ENCODE assay signal across 23 cellular contexts in genomic region chr10:17120711-17121110, GRCh38. TPM values are rescaled to one million over a fixed set of nuclear protein-coding genes. Genes with fewer than 3 reads are reported as not detected.
DNase-seq lines count a peak whose midpoint lies in the region; ATAC-seq, FAIRE-seq and TF ChIP-seq lines count a peak whose summit lies in the region.
"Had no signal": no experiment of that assay in that cellular context is flagged by ENCODE, and none has a peak within 500 bp of the region (broad histone marks: within the 10 kb centered on the region; RNA-seq: fewer than 3 reads in every experiment).

No MANE protein-coding gene starts in this region.

- FAIRE-seq in GM12892 (lab: Jason Lieb, UNC), result no peak
- FAIRE-seq: RCC 7860 had no signal

- H3K9me3 ChIP-seq in Panc1 (ENCODE audit: control insufficient read depth, insufficient read depth, low read depth, low read length) (no peaks in the 10 kb centered on the region), testis (no peaks in the 10 kb centered on the region)

- H3K27me3 ChIP-seq in Panc1 (ENCODE audit: control insufficient read depth, insufficient read depth, low read length), result no peaks in the 10 kb centered on the region
- no peaks in the 10 kb centered on the region for H3K27me3 ChIP-seq in testis

- POLR2A ChIA-PET in Panc1 (lab: Charles Lee), result no interaction called here

- 37 to 44% methylated on average over 3 of the region's 3 CpGs for WGBS in testis, 2 donors

- no peak for ATAC-seq in Panc1

- no peak overlapping the region for H3K4me3 Mint-ChIP-seq in mesothelial cell of epicardium
- H3K4me3 Mint-ChIP-seq: CD4-positive, alpha-beta T cell; H9; HFFc6 had no signal

- no peaks in the 10 kb centered on the region for H3K27me3 Mint-ChIP-seq in mesothelial cell of epicardium (ENCODE audit: low read depth)
- H3K27me3 Mint-ChIP-seq: CD4-positive, alpha-beta T cell had no signal

- H3K4me3 ChIP-seq in Panc1 (ENCODE audit: low read depth in 2 of 2, low read length in 2 of 2), result no peak overlapping the region
- no peak overlapping the region for H3K4me3 ChIP-seq in testis
- H3K4me3 ChIP-seq: GM23248 had no signal

- intact Hi-C loops in Panc1 (cut with micrococcal nuclease; ENCODE audit: unreplicated experiment) (no loop called here), testis (cut with DNase I; ENCODE audit: low total_unique reads) (no loop called here)

- H3K4me1 Mint-ChIP-seq in mesothelial cell of epicardium, result peaks cover 24% of the 10 kb centered on the region

- TF ChIP-seq CTCF in Panc1 (IDR thresholded peaks at IDR 0.05) (no peak), mesothelial cell of epicardium (IDR thresholded peaks at IDR 0.05; ENCODE audit: unreplicated experiment) (no peak), testis (IDR thresholded peaks at IDR 0.05) (no peak)

- peaks cover 14% of the 10 kb centered on the region for H3K4me1 ChIP-seq in Panc1 (ENCODE audit: control insufficient read depth, insufficient read depth, low read length)
- peaks cover 12% of the 10 kb centered on the region for H3K4me1 ChIP-seq in testis

- BruUV-seq in Panc1 (replicated peaks; lab: Mats Ljungman, UMichigan), result no TSS peak

- no peaks in the 10 kb centered on the region for H3K9me3 Mint-ChIP-seq in mesothelial cell of epicardium
- H3K9me3 Mint-ChIP-seq: CD4-positive, alpha-beta T cell; H9; HFFc6 had no signal

- H3K27ac ChIP-seq in Panc1 (ENCODE audit: low read length) (peak overlapping the region; percentile 67), testis (no peak overlapping the region)
- H3K27ac ChIP-seq: GM23248 had no signal

- no peaks in the 10 kb centered on the region for H3K36me3 Mint-ChIP-seq in mesothelial cell of epicardium

- CTCF ChIA-PET in Panc1 (lab: Charles Lee), result no interaction called here

- in situ Hi-C loops in Panc1 (cut with HindIII; ENCODE audit: low pct_unique_long_range_greater_than_20kb, low sequenced_read_pairs), result no loop called here

- no peak for TF ChIP-seq POLR2A in testis (IDR thresholded peaks at IDR 0.05)
- no peak for TF ChIP-seq POLR2A in GM12892 (IDR thresholded peaks at IDR 0.05; ENCODE audit: low read depth, low read length)

- H3K36me3 ChIP-seq in Panc1 (ENCODE audit: control insufficient read depth, insufficient read depth, low read length) (no peaks in the 10 kb centered on the region), testis (ENCODE audit: low read depth, missing control alignments) (no peaks in the 10 kb centered on the region)

- DNase-seq in Panc1 (ENCODE audit: low read depth, low spot score) (no peak), amniotic epithelial cell (ENCODE audit: low read depth) (peak; percentile 54), mesothelial cell of epicardium (ENCODE audit: low spot score in 2 of 2, unreplicated experiment in 2 of 2) (no peak), testis (peak; percentile 34), SHP77 (lab: John Stamatoyannopoulos, UW) (no peak), NCI-H446 treated with DMSO at 0.1 percent for 48 hours (lab: John Stamatoyannopoulos, UW) (no peak), GM12892 (ENCODE audit: insufficient read length) (no peak)
- DNase-seq: CD4-positive, alpha-beta T cell; COR-L47; DMS 273 treated with DMSO at 0.1 percent for 48 hours; DMS79 treated with DMSO at 0.1 percent for 48 hours; GM23248; H9; HFFc6; KBM-7; NCI-H1092; NCI-H1436 treated with DMSO at 0.1 percent for 48 hours; NCI-H1930; NCI-H2227 treated with DMSO at 0.1 percent for 48 hours; NCI-H510A treated with DMSO at 0.1 percent for 48 hours; NCI-H774; NK-92 treated with Interleukin-12 subunit alpha and Interleukin-12 subunit beta, amount 100 ng/mL, for 24 hours had no signal

- H3K27ac Mint-ChIP-seq in mesothelial cell of epicardium, result peak overlapping the region; percentile 9
- H3K27ac Mint-ChIP-seq: CD4-positive, alpha-beta T cell; H9; HFFc6 had no signal

RNA-seq across cellular contexts. Expression of gene CUBN, which starts 8.9 kb away (rescaled TPM):
- total RNA-seq in Panc1 (2021; ENCODE audit: unreplicated experiment), result 1.3 TPM
- polyA plus RNA-seq in Panc1 (2012; ENCODE audit: insufficient read length), result 1.5 TPM
- total RNA-seq in mesothelial cell of epicardium, result 0.90 to 1.8 TPM (median 1.5 TPM) in 3 replicates
- 10 to 100 TPM; 11.0 to 39.3 TPM for total RNA-seq in testis
- polyA plus RNA-seq in testis (ENCODE audit: insufficient read depth, low read depth, low replicate concordance), result 19.2 TPM
- polyA plus RNA-seq in GM12892 (2012; ENCODE audit: missing spikeins), result not detected

Comparison
In these comparisons a context has a peak if more than half of its experiments do, and no peak if none do; other contexts are left out.
1. DNase-seq: peak in amniotic epithelial cell (single experiment) and testis (single experiment); none in Panc1 (single experiment), mesothelial cell of epicardium (0 of 2), SHP77 (0 of 2), NCI-H446 treated with DMSO at 0.1 percent for 48 hours (single experiment) and GM12892 (single experiment).